ENCODE assay signal across 10 cellular contexts in the genomic region with DNA sequence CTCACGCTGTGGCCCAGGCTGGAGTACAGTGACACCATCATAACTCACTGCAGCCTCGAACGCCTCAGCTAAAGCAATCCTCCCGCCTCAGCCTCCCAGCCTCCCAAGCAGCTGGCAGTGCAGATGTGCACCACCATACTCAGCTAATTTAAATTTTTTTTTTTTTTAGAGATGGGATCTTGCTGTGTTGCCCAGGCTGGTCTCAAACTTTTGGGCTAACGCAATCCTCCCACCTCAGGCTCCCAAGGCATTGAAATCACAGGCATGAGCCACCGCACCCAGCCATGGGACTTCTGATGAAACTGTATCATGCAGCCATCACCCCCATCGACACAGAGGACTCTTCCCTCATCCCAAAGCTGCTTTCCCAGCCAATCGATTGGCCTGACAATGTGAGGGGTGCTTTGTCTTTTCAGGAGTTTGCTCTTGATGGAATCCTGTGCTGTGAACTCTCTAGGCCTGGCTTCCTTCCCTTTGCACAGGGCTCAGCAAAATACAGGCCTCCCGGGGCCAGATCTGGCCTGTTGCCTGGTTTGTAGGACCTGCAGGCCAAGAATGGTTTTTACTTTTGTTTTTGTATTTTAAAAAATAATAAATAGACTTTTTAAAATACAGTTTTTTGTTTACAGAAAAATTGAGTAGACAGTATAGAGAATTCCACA. TPM values are rescaled to one million over a fixed set of nuclear protein-coding genes. Genes with fewer than 3 reads are reported as not detected.
DNase-seq lines count a peak whose midpoint lies in the region; ATAC-seq, FAIRE-seq and TF ChIP-seq lines count a peak whose summit lies in the region.
"Had no signal": no experiment of that assay in that cellular context is flagged by ENCODE, and none has a peak within 500 bp of the region (broad histone marks: within the 10 kb centered on the region; RNA-seq: fewer than 3 reads in every experiment).

No MANE protein-coding gene starts in this region.

- no peaks in the 10 kb centered on the region for H3K79me2 ChIP-seq in HepG2 (ENCODE audit: insufficient read depth, low read length)

- no peak for ATAC-seq in HepG2
- ATAC-seq in activated CD8-positive, alpha-beta T cell treated with anti-CD3 and anti-CD28 coated beads for 36 hours: no peak

- TF ChIP-seq EP300 in HepG2 (IDR thresholded peaks at IDR 0.05; ENCODE audit: low read depth in 2 of 2, low read length in 2 of 2): no peak
- no peak for TF ChIP-seq EP300 in HepG2 (CRISPR knock-in tag; IDR thresholded peaks at IDR 0.05; ENCODE audit: borderline replicate concordance)

- H3K36me3 Mint-ChIP-seq in activated CD8-positive, alpha-beta T cell treated with anti-CD3 and anti-CD28 coated beads for 36 hours (ENCODE audit: low read depth): no peaks in the 10 kb centered on the region

- H3K9me3 ChIP-seq in MG63 (no peaks in the 10 kb centered on the region), HepG2 (ENCODE audit: low read length) (no peaks in the 10 kb centered on the region), thyroid gland (no peaks in the 10 kb centered on the region)

- H3K36me3 ChIP-seq in MG63 (no peaks in the 10 kb centered on the region), HepG2 (replicated peaks in 1 of 2; ENCODE audit: control insufficient read depth in 1 of 2, insufficient read depth in 2 of 2, low read length in 2 of 2) (no peaks in the 10 kb centered on the region), thyroid gland (no peaks in the 10 kb centered on the region)

- H3K27me3 Mint-ChIP-seq in activated CD8-positive, alpha-beta T cell treated with anti-CD3 and anti-CD28 coated beads for 36 hours: no peaks in the 10 kb centered on the region

- H3K27ac Mint-ChIP-seq in activated CD8-positive, alpha-beta T cell treated with anti-CD3 and anti-CD28 coated beads for 36 hours: no peak overlapping the region

- no peak overlapping the region for H3K9ac ChIP-seq in HepG2 (ENCODE audit: insufficient read depth, low read depth, low read length)

- H3K4me1 ChIP-seq in HepG2 (ENCODE audit: insufficient read depth, low read length) (peaks cover 12% of the 10 kb centered on the region), thyroid gland (peaks cover 0 to 17% of the 10 kb centered on the region in 2 donors)

- no peak overlapping the region for H3K4me3 Mint-ChIP-seq in activated CD8-positive, alpha-beta T cell treated with anti-CD3 and anti-CD28 coated beads for 36 hours

- peaks cover 2% of the 10 kb centered on the region for H3K9me3 Mint-ChIP-seq in activated CD8-positive, alpha-beta T cell treated with anti-CD3 and anti-CD28 coated beads for 36 hours

- FAIRE-seq in HepG2 (lab: Jason Lieb, UNC): no peak

- no peak for TF ChIP-seq POLR2A in HepG2 (IDR thresholded peaks at IDR 0.05; ENCODE audit: insufficient read depth in 1 of 2, low read depth in 2 of 2, low read length in 2 of 2)
- TF ChIP-seq POLR2A in thyroid gland (IDR thresholded peaks at IDR 0.05): no peak

- intact Hi-C loops in HepG2 (cut with micrococcal nuclease; ENCODE audit: unreplicated experiment): no loop called here
- intact Hi-C loops in thyroid gland (cut with DNase I): no loop called here
- intact Hi-C loops in activated CD8-positive, alpha-beta T cell treated with anti-CD3 and anti-CD28 coated beads for 36 hours (cut with micrococcal nuclease): no loop called here

- H3K27me3 ChIP-seq in MG63: no peaks in the 10 kb centered on the region
- H3K27me3 ChIP-seq in HepG2 (ENCODE audit: control insufficient read depth in 1 of 2, insufficient read depth in 2 of 2, low read length in 2 of 2): peaks cover 0 to 51% of the 10 kb centered on the region in 2 experiments; a peak in 3 of 5 replicates
- H3K27me3 ChIP-seq in thyroid gland: no peaks in the 10 kb centered on the region

- H3K4me3 ChIP-seq in MG63: no peak overlapping the region
- no peak overlapping the region for H3K4me3 ChIP-seq in HepG2 (replicated peaks in 1 of 3; ENCODE audit: insufficient read depth in 1 of 3, low read depth in 2 of 3, low read length in 3 of 3)
- H3K4me3 ChIP-seq in thyroid gland (replicated peaks in 1 of 3): no peak overlapping the region

- no peak for TF ChIP-seq RAD21 in HepG2 (CRISPR knock-in tag; IDR thresholded peaks at IDR 0.05)

- H3K4me1 Mint-ChIP-seq in activated CD8-positive, alpha-beta T cell treated with anti-CD3 and anti-CD28 coated beads for 36 hours (ENCODE audit: low read depth): no peaks in the 10 kb centered on the region

- CTCF ChIA-PET in HepG2 (lab: Yijun Ruan, JAX; ENCODE audit: low intra/inter-chr PET ratio, low total read pairs): no interaction called here
- CTCF ChIA-PET in activated CD8-positive, alpha-beta T cell treated with anti-CD3 and anti-CD28 coated beads for 36 hours (lab: Charles Lee): no interaction called here

- 65% methylated on average over 9 of the region's 9 CpGs for WGBS in HepG2 (ENCODE audit: low lambda C conversion rate)
- 66 to 67% methylated on average over 9 of the region's 9 CpGs for WGBS in thyroid gland, 2 donors

- H2AFZ ChIP-seq in HepG2 (ENCODE audit: low read length): no peak overlapping the region

- no peak overlapping the region for H3K27ac ChIP-seq in HepG2 (ENCODE audit: extremely low read length, insufficient read depth, low read length)
- H3K27ac ChIP-seq in thyroid gland: peak overlapping the region in 2 of 3 donors; percentile 71 to 77

- TF ChIP-seq CTCF in HepG2 (CRISPR knock-in tag; IDR thresholded peaks at IDR 0.05) (no peak), thyroid gland (IDR thresholded peaks at IDR 0.05) (no peak)
- TF ChIP-seq CTCF in activated CD8-positive, alpha-beta T cell treated with anti-CD3 and anti-CD28 coated beads for 36 hours (IDR thresholded peaks at IDR 0.05): no peak

- BruUV-seq in HepG2 (replicated peaks; lab: Mats Ljungman, UMichigan): no TSS peak

- in situ Hi-C loops in HepG2 (cut with HindIII; ENCODE audit: extremely low pct_ligation_motif_present, low pct_unique_long_range_greater_than_20kb): no loop called here

- DNase-seq in MG63: peak; percentile 82
- DNase-seq in cerebellum (ENCODE audit: low spot score): peak; percentile 68
- no peak for DNase-seq in HepG2 (ENCODE audit: low spot score)
- peak; percentile 55 to 66 for DNase-seq in thyroid gland
- DNase-seq in activated CD8-positive, alpha-beta T cell treated with anti-CD3 and anti-CD28 coated beads for 36 hours: no peak
- no peak for DNase-seq in stimulated activated CD4-positive, alpha-beta T cell treated with anti-CD3 and anti-CD28 coated beads, Interleukin-1b, Interleukin-23, amount 100 ng/mL, for 48 hours
- no peak for DNase-seq in NCI-H1694 (lab: John Stamatoyannopoulos, UW)
- DNase-seq: NCI-H1436; SHP77; stimulated activated CD4-positive, alpha-beta T cell treated with anti-CD3 and anti-CD28 coated beads, Interleukin-2, amount 100 ng/mL, for 48 hours had no signal

- POLR2A ChIA-PET in HepG2 (lab: Yijun Ruan, JAX): no interaction called here
- POLR2A ChIA-PET in activated CD8-positive, alpha-beta T cell treated with anti-CD3 and anti-CD28 coated beads for 36 hours (lab: Charles Lee): no interaction called here

- no peaks in the 10 kb centered on the region for H4K20me1 ChIP-seq in HepG2 (ENCODE audit: insufficient read depth, low read length)

- no peak overlapping the region for H3K4me2 ChIP-seq in HepG2 (ENCODE audit: low read depth, low read length)

TF ChIP-seq in HepG2, 621 proteins besides CTCF, POLR2A, EP300 and RAD21:
- TF ChIP-seq ZNF121 (CRISPR knock-in tag; IDR thresholded peaks at IDR 0.05): peak; percentile 41; the same call in 1 of the 2 replicates
- no peak for TF ChIP-seq SOX5 (CRISPR knock-in tag; IDR thresholded peaks at IDR 0.05; ENCODE audit: borderline replicate concordance)
TF ChIP-seq in HepG2: peak in this region for 1.

RNA-seq across cellular contexts. Expression of gene NCOR2, which starts 59.6 kb away (rescaled TPM):
- 17.0 and 32.9 TPM in 2 replicates for total RNA-seq in MG63 (2014; rRNA removed; shearing (Covaris generic); ENCODE audit: low replicate concordance)
- total RNA-seq in cerebellum (34.7 TPM), HepG2 (2016; rRNA removed; fragmentation: Illumina TruSeq; extraction: Trizol) (5.7 and 6.1 TPM in 2 replicates), thyroid gland (100 to 1,000 TPM in 2 of 4 donors, 10 to 100 TPM in 2; 45.3 to 178 (median 99.9) TPM)
- total RNA-seq in HepG2 (2016; cell fraction: cytosol; rRNA removed; fragmentation: Illumina TruSeq; extraction: Trizol; ENCODE audit: low read depth): 10.5 and 12.4 TPM in 2 replicates
- 5.6 and 7.1 TPM in 2 replicates for total RNA-seq in HepG2 (2016; cell fraction: insoluble cytoplasmic fraction; rRNA removed; fragmentation: Illumina TruSeq; extraction: Trizol)
- 15.2 and 16.6 TPM in 2 replicates for total RNA-seq in HepG2 (2016; cell fraction: membrane; rRNA removed; fragmentation: Illumina TruSeq; extraction: Trizol)
- 12.4 and 13.1 TPM in 2 replicates for total RNA-seq in HepG2 (2016; cell fraction: nucleus; rRNA removed; fragmentation: Illumina TruSeq; extraction: Trizol)
- polyA plus RNA-seq in HepG2 (2011; rRNA removed): 4.5 and 4.8 TPM in 2 replicates
- polyA plus RNA-seq in HepG2 (2011; cell fraction: cytosol; rRNA removed): 2.8 and 4.1 TPM in 2 replicates
- 30.4 and 39.4 TPM in 2 replicates for polyA plus RNA-seq in HepG2 (2011; cell fraction: nucleus; rRNA removed)
- polyA plus RNA-seq in HepG2 (2012): 32.8 and 41.1 TPM in 2 replicates
- polyA plus RNA-seq in HepG2 (2016; cell fraction: cytosol; fragmentation: Illumina TruSeq; extraction: Trizol; ENCODE audit: low read depth): 2.8 and 3.1 TPM in 2 replicates
- polyA plus RNA-seq in HepG2 (2016; cell fraction: insoluble cytoplasmic fraction; fragmentation: Illumina TruSeq; extraction: Trizol; ENCODE audit: low read depth): 17.3 and 24.8 TPM in 2 replicates
- polyA plus RNA-seq in HepG2 (2016; cell fraction: membrane; fragmentation: Illumina TruSeq; extraction: Trizol; ENCODE audit: low read depth): 7.1 and 8.9 TPM in 2 replicates
- polyA plus RNA-seq in HepG2 (2016; cell fraction: nucleus; fragmentation: Illumina TruSeq; extraction: Trizol; ENCODE audit: insufficient read depth, low read depth): 43.0 and 54.1 TPM in 2 replicates
- 21.9 and 23.2 TPM in 2 replicates for polyA minus RNA-seq in HepG2 (2011; rRNA and poly(A)+ RNA removed; ENCODE audit: low replicate concordance)
- 16.5 and 17.0 TPM in 2 replicates for polyA minus RNA-seq in HepG2 (2011; cell fraction: cytosol; rRNA and poly(A)+ RNA removed)
- polyA minus RNA-seq in HepG2 (2011; cell fraction: nucleus; rRNA and poly(A)+ RNA removed): 20.9 and 22.6 TPM in 2 replicates
- 100 to 1,000 TPM; 105 to 110 TPM for total RNA-seq in activated CD8-positive, alpha-beta T cell treated with anti-CD3 and anti-CD28 coated beads for 36 hours

Comparison
In these comparisons a context has a peak if more than half of its experiments do, and no peak if none do; other contexts are left out.
1. DNase-seq: peak in MG63 (single experiment), cerebellum (single experiment) and thyroid gland (2 of 2); none in HepG2 (single experiment), activated CD8-positive, alpha-beta T cell treated with anti-CD3 and anti-CD28 coated beads for 36 hours (single experiment), stimulated activated CD4-positive, alpha-beta T cell treated with anti-CD3 and anti-CD28 coated beads, Interleukin-1b, Interleukin-23, amount 100 ng/mL, for 48 hours (single experiment) and NCI-H1694 (single experiment).